Comparison of ENCODE assay signal across 8 cellular contexts in the genomic region with DNA sequence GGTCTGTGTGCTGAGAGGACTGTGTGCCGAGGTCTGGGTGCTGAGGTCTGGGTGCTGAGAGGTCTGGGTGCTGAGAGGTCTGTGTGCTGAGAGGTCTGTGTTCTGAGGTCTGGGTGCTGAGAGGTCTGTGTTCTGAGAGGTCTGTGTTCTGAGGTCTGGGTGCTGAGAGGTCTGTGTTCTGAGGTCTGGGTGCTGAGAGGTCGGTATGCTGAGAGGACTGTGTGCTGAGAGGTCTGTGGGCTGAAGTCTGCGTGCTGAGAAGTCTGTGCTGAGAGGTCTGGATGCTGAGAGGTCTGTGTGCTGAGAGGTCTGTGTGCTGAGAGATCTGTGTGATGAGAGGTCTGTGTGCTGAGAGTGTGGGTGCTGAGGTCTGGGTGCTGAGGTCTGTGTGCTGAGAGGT.
A peak's percentile ranks its signal among the peaks of the same experiment; 100 is the strongest.
DNase-seq lines count a peak whose midpoint lies in the region; ATAC-seq, FAIRE-seq and TF ChIP-seq lines count a peak whose summit lies in the region.
"Not testable (repeated sequence)": the region's sequence is repeated elsewhere in the genome, so short reads cannot be mapped to it uniquely, and the experiment has no call there.

No MANE protein-coding gene starts in this region.

- H3K27me3 Mint-ChIP-seq in activated CD4-positive, alpha-beta T cell treated with anti-CD3 and anti-CD28 coated beads for 36 hours; type B pancreatic cell: not testable (repeated sequence)

- not testable (repeated sequence) for H3K4me3 Mint-ChIP-seq in activated CD4-positive, alpha-beta T cell treated with anti-CD3 and anti-CD28 coated beads for 36 hours; type B pancreatic cell

- DNase-seq in activated CD4-positive, alpha-beta T cell treated with anti-CD3 and anti-CD28 coated beads for 36 hours = peak; percentile 1
- DNase-seq in activated CD8-positive, alpha-beta memory T cell treated with anti-CD3 and anti-CD28 coated beads for 24 hours = peak; percentile 32
- not testable (repeated sequence) for DNase-seq in bronchial epithelial cell (ENCODE audit: low read depth)
- DNase-seq in Right ventricle myocardium inferior (ENCODE audit: missing footprints) = peak; percentile 22
- peak; percentile 13 for DNase-seq in osteoblast (ENCODE audit: insufficient read length, low spot score, missing footprints)
- peak; percentile 3 for DNase-seq in sciatic nerve (ENCODE audit: low spot score)
- DNase-seq in type B pancreatic cell (ENCODE audit: extremely low spot score, unreplicated experiment) = peak; percentile 39
- peak; percentile 39 for DNase-seq in ureter (ENCODE audit: low spot score)

- H3K27ac Mint-ChIP-seq in activated CD4-positive, alpha-beta T cell treated with anti-CD3 and anti-CD28 coated beads for 36 hours; type B pancreatic cell: not testable (repeated sequence)

- H3K27ac ChIP-seq in osteoblast (ENCODE audit: low read depth, low read length) = not testable (repeated sequence)

- not testable (repeated sequence) for H3K4me1 ChIP-seq in osteoblast (ENCODE audit: insufficient read depth, low read length)

- H3K9me3 Mint-ChIP-seq in activated CD4-positive, alpha-beta T cell treated with anti-CD3 and anti-CD28 coated beads for 36 hours (ENCODE audit: low read depth); type B pancreatic cell: not testable (repeated sequence)

- H3K36me3 ChIP-seq in bronchial epithelial cell (ENCODE audit: control insufficient read depth, insufficient read depth, low read length); osteoblast (ENCODE audit: insufficient read depth, low read length): not testable (repeated sequence)

- not testable (repeated sequence) for H2AFZ ChIP-seq in osteoblast (ENCODE audit: low read length)

- intact Hi-C loops in activated CD4-positive, alpha-beta T cell treated with anti-CD3 and anti-CD28 coated beads for 36 hours (cut with DNase I, micrococcal nuclease); Right ventricle myocardium inferior (cut with DNase I); sciatic nerve (cut with DNase I): not testable (repeated sequence)

- not testable (repeated sequence) for ATAC-seq in activated CD4-positive, alpha-beta T cell treated with anti-CD3 and anti-CD28 coated beads for 36 hours; Right ventricle myocardium inferior; sciatic nerve

- TF ChIP-seq CTCF in bronchial epithelial cell (IDR thresholded peaks at IDR 0.05; ENCODE audit: insufficient read depth, low read length, severe bottlenecking); osteoblast (IDR thresholded peaks at IDR 0.05; ENCODE audit: extremely low read depth, low read depth, low read length); type B pancreatic cell (conservative IDR thresholded peaks at IDR 0.05): not testable (repeated sequence)

- not testable (repeated sequence) for H3K4me1 Mint-ChIP-seq in activated CD4-positive, alpha-beta T cell treated with anti-CD3 and anti-CD28 coated beads for 36 hours; type B pancreatic cell (ENCODE audit: unreplicated experiment)

- CTCF ChIA-PET in activated CD4-positive, alpha-beta T cell treated with anti-CD3 and anti-CD28 coated beads for 36 hours (lab: Charles Lee) = not testable (repeated sequence)

- H3K9me3 ChIP-seq in osteoblast (ENCODE audit: low read depth, low read length) = not testable (repeated sequence)

- H3K79me2 ChIP-seq in osteoblast (ENCODE audit: insufficient read depth, low read length) = not testable (repeated sequence)

- not testable (repeated sequence) for H3K27me3 ChIP-seq in bronchial epithelial cell (ENCODE audit: control insufficient read depth, insufficient read depth, low read length)
- peaks cover 27% of the 10 kb centered on the region for H3K27me3 ChIP-seq in osteoblast (ENCODE audit: insufficient read depth, low read length)

- not testable (repeated sequence) for H3K4me3 ChIP-seq in bronchial epithelial cell (ENCODE audit: low read depth, low read length); osteoblast (ENCODE audit: insufficient read depth, low read length)

- H3K36me3 Mint-ChIP-seq in activated CD4-positive, alpha-beta T cell treated with anti-CD3 and anti-CD28 coated beads for 36 hours (ENCODE audit: low read depth); type B pancreatic cell: not testable (repeated sequence)

- H3K4me2 ChIP-seq in osteoblast (ENCODE audit: insufficient read depth, low read length) = not testable (repeated sequence)

- H4K20me1 ChIP-seq in osteoblast (ENCODE audit: insufficient read depth, low read length) = not testable (repeated sequence)

- POLR2A ChIA-PET in activated CD4-positive, alpha-beta T cell treated with anti-CD3 and anti-CD28 coated beads for 36 hours (lab: Charles Lee) = not testable (repeated sequence)

- FAIRE-seq in bronchial epithelial cell (lab: Jason Lieb, UNC) = peak; percentile 81
